18 cellular contexts compared by ENCODE assay signal in the genomic region with DNA sequence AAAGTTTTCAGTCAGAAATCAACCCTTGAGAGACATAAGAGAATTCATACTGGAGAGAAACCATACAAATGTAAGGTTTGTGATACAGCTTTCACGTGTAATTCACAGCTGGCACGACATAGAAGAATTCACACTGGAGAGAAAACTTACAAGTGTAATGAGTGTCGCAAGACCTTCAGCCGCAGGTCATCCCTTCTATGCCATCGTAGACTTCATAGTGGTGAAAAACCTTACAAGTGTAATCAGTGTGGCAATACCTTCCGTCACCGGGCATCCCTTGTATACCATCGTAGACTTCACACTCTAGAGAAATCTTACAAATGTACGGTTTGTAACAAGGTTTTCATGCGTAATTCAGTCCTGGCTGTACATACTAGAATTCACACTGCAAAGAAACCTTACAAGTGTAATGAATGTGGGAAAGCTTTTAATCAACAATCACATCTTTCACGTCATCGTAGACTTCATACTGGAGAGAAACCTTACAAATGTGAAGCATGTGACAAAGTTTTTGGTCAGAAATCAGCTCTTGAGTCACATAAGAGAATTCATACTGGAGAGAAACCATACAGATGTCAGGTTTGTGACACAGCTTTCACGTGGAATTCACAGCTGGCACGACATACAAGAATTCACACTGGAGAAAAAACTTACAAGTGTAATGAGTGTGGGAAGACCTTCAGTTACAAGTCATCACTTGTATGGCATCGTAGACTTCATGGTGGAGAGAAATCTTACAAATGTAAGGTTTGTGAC. TPM values are rescaled to one million over a fixed set of nuclear protein-coding genes. Genes with fewer than 3 reads are reported as not detected.
DNase-seq lines count a peak whose midpoint lies in the region; ATAC-seq lines count a peak whose summit lies in the region.
"Had no signal": no experiment of that assay in that cellular context is flagged by ENCODE, and none has a peak within 500 bp of the region (broad histone marks: within the 10 kb centered on the region; RNA-seq: fewer than 3 reads in every experiment).

No MANE protein-coding gene starts in this region.

- H4K20me1 ChIP-seq in BLaER1: no peaks in the 10 kb centered on the region

- H3K27me3 ChIP-seq in BLaER1 (no peaks in the 10 kb centered on the region), adipocyte (replicated peaks; ENCODE audit: control insufficient read depth, insufficient read depth, low read length) (no peaks in the 10 kb centered on the region), iPS-20b (ENCODE audit: insufficient read depth, low read length) (no peaks in the 10 kb centered on the region), trophoblast cell (ENCODE audit: insufficient read depth, low read length) (no peaks in the 10 kb centered on the region)
- H3K27me3 ChIP-seq in CD8-positive, alpha-beta memory T cell (ENCODE audit: insufficient read depth, low read length, poor library complexity, severe bottlenecking): no peaks in the 10 kb centered on the region

- H3K36me3 ChIP-seq in BLaER1 (peaks cover 100% of the 10 kb centered on the region), adipocyte (ENCODE audit: control insufficient read depth, insufficient read depth, low read length, severe bottlenecking) (peaks cover 87% of the 10 kb centered on the region), iPS-20b (ENCODE audit: insufficient read depth, low read depth, low read length) (peaks cover 61% of the 10 kb centered on the region), trophoblast cell (ENCODE audit: control insufficient read depth in 1 of 2, insufficient read depth in 2 of 2, low read length in 2 of 2) (peaks cover 22 to 59% of the 10 kb centered on the region in 2 experiments)
- peaks cover 48% of the 10 kb centered on the region for H3K36me3 ChIP-seq in CD8-positive, alpha-beta memory T cell (ENCODE audit: insufficient read depth, low read length)

- H2AFZ ChIP-seq in trophoblast cell (ENCODE audit: insufficient read depth, low read length, poor library complexity): no peak overlapping the region
- H2AFZ ChIP-seq: GM23338 had no signal

- H2BK120ac ChIP-seq in trophoblast cell (ENCODE audit: insufficient read depth, low read length, poor library complexity): no peak overlapping the region

- H4K8ac ChIP-seq in trophoblast cell (ENCODE audit: low read depth, low read length): no peak overlapping the region

- H3K4me3 Mint-ChIP-seq in CD8-positive, alpha-beta memory T cell: no peak overlapping the region
- H3K4me3 Mint-ChIP-seq: GM23338 had no signal

- no peak overlapping the region for H3K23ac ChIP-seq in trophoblast cell (ENCODE audit: low read length)

- no peak overlapping the region for H3K14ac ChIP-seq in trophoblast cell (ENCODE audit: low read length)

- no peak for ATAC-seq in GM18873 (IDR thresholded peaks at IDR 0.05; ENCODE audit: low FRiP score, unreplicated experiment)
- ATAC-seq: A549, GM23338 had no signal

- H3K27ac ChIP-seq in BLaER1: no peak overlapping the region
- H3K27ac ChIP-seq in CD8-positive, alpha-beta memory T cell (ENCODE audit: low read depth, low read length): no peak overlapping the region
- no peak overlapping the region for H3K27ac ChIP-seq in iPS-20b (ENCODE audit: low read length)
- no peak overlapping the region for H3K27ac ChIP-seq in trophoblast cell (ENCODE audit: low read depth, low read length)
- H3K27ac ChIP-seq: A549, C4-2B had no signal

- H3K79me2 ChIP-seq in trophoblast cell (ENCODE audit: control insufficient read depth, insufficient read depth, low read length, poor library complexity): no peaks in the 10 kb centered on the region

- peaks cover 48 to 83% (median 79%) of the 10 kb centered on the region in 3 donors for H3K36me3 Mint-ChIP-seq in CD8-positive, alpha-beta memory T cell

- WGBS in trophoblast cell (ENCODE audit: extremely low coverage, insufficient coverage, insufficient read length): no CpG with 5 or more reads among the region's 15 CpGs

- H3K9ac ChIP-seq in BLaER1 (no peak overlapping the region), adipocyte (ENCODE audit: low read length) (no peak overlapping the region), iPS-20b (ENCODE audit: low read depth, low read length) (no peak overlapping the region), trophoblast cell (ENCODE audit: low read length) (no peak overlapping the region)

- H3K79me1 ChIP-seq in trophoblast cell (ENCODE audit: low read length): no peaks in the 10 kb centered on the region

- H3K4me2 ChIP-seq in BLaER1 (no peak overlapping the region), trophoblast cell (ENCODE audit: low read length) (no peak overlapping the region)
- H3K4me2 ChIP-seq: A549, GM23338 had no signal

- no peak overlapping the region for H3K18ac ChIP-seq in trophoblast cell (ENCODE audit: low read length)

- CTCF ChIA-PET in CD8-positive, alpha-beta memory T cell (lab: Charles Lee): no interaction called here

- no peak overlapping the region for H2BK12ac ChIP-seq in trophoblast cell (ENCODE audit: low read length)

- H4K91ac ChIP-seq in trophoblast cell (ENCODE audit: low read depth, low read length): no peak overlapping the region

- H3K4me1 Mint-ChIP-seq in CD8-positive, alpha-beta memory T cell: peaks cover 0 to 3% (median 0%) of the 10 kb centered on the region in 3 donors

- no peak overlapping the region for H2BK5ac ChIP-seq in trophoblast cell (ENCODE audit: low read depth, low read length, poor library complexity)

- POLR2A ChIA-PET in CD8-positive, alpha-beta memory T cell (lab: Charles Lee): no interaction called here

- H4K12ac ChIP-seq in trophoblast cell (ENCODE audit: low read depth, low read length): no peak overlapping the region

- no peak for DNase-seq in CD8-positive, alpha-beta memory T cell
- DNase-seq in adipocyte (ENCODE audit: low read depth) (no peak), trophoblast cell (no peak), NCI-H2227 treated with DMSO at 0.1 percent for 48 hours (lab: John Stamatoyannopoulos, UW) (no peak)
- DNase-seq in activated CD4-positive, alpha-beta T cell treated with anti-CD3 and anti-CD28 coated beads, Interleukin-2, amount 50 U/mL, for 1 hour: no peak
- DNase-seq: DMS53, Kasumi-1, NCI-H1105 treated with DMSO at 0.1 percent for 48 hours, NCI-H187 treated with DMSO at 0.1 percent for 48 hours, NCI-H446, NCI-H69, RPMI8226 had no signal

- peak overlapping the region; percentile 9; the same call in 1 of the 2 replicates for H3K4me3 ChIP-seq in BLaER1
- H3K4me3 ChIP-seq in CD8-positive, alpha-beta memory T cell (ENCODE audit: low read length): peak overlapping the region; percentile 23
- peak overlapping the region; percentile 73 for H3K4me3 ChIP-seq in adipocyte (ENCODE audit: low read length)
- H3K4me3 ChIP-seq in iPS-20b (ENCODE audit: low read length): 0 out of 2 replicates have a peak overlapping the region, but pooled peaks have one; percentile 20
- H3K4me3 ChIP-seq in trophoblast cell (ENCODE audit: low read depth, low read length): no peak overlapping the region
- H3K4me3 ChIP-seq: A549, GM23338 had no signal

- no peaks in the 10 kb centered on the region for H3K27me3 Mint-ChIP-seq in CD8-positive, alpha-beta memory T cell

- no peaks in the 10 kb centered on the region for H3K4me1 ChIP-seq in BLaER1
- H3K4me1 ChIP-seq in CD8-positive, alpha-beta memory T cell (ENCODE audit: insufficient read depth, low read length): no peaks in the 10 kb centered on the region
- H3K4me1 ChIP-seq in adipocyte (ENCODE audit: control insufficient read depth, insufficient read depth, low read length): no peaks in the 10 kb centered on the region
- H3K4me1 ChIP-seq in iPS-20b (ENCODE audit: insufficient read depth, low read length): peaks cover 4% of the 10 kb centered on the region
- no peaks in the 10 kb centered on the region for H3K4me1 ChIP-seq in trophoblast cell (ENCODE audit: control insufficient read depth in 1 of 2, insufficient read depth in 2 of 2, low read length in 2 of 2)
- H3K4me1 ChIP-seq: A549 had no signal

- no peak overlapping the region for H3K4ac ChIP-seq in trophoblast cell (ENCODE audit: low read depth, low read length)

- no peak overlapping the region for H2AK5ac ChIP-seq in trophoblast cell (ENCODE audit: low read length)

- peaks cover 24 to 88% (median 84%) of the 10 kb centered on the region in 5 donors for H3K9me3 Mint-ChIP-seq in CD8-positive, alpha-beta memory T cell

- no peak overlapping the region for H3K27ac Mint-ChIP-seq in CD8-positive, alpha-beta memory T cell
- H3K27ac Mint-ChIP-seq: GM23338 had no signal

- peaks cover 100% of the 10 kb centered on the region for H3K9me3 ChIP-seq in BLaER1
- peaks cover 56% of the 10 kb centered on the region for H3K9me3 ChIP-seq in CD8-positive, alpha-beta memory T cell (ENCODE audit: low read length)
- H3K9me3 ChIP-seq in adipocyte (ENCODE audit: control insufficient read depth, low read length): peaks cover 96% of the 10 kb centered on the region
- H3K9me3 ChIP-seq in iPS-20b (ENCODE audit: insufficient read depth, low read depth, low read length): peaks cover 50% of the 10 kb centered on the region
- H3K9me3 ChIP-seq in trophoblast cell (ENCODE audit: insufficient read depth, low read depth, low read length): peaks cover 9% of the 10 kb centered on the region

RNA-seq across cellular contexts. Expression of a gene that starts 15.7 kb away (rescaled TPM):
- 10 to 100 TPM; 16.8 to 18.3 TPM for total RNA-seq in CD8-positive, alpha-beta memory T cell
- 17.7 TPM for polyA plus RNA-seq in CD8-positive, alpha-beta memory T cell
- polyA plus RNA-seq in trophoblast cell (2013): 13.8 and 14.2 TPM in 2 replicates

RNA-seq across cellular contexts. Expression of a gene that starts 26.9 kb away (rescaled TPM):
- total RNA-seq in CD8-positive, alpha-beta memory T cell: 10 to 100 TPM; 28.2 to 31.9 TPM
- polyA plus RNA-seq in CD8-positive, alpha-beta memory T cell: 14.4 TPM
- 7.6 and 9.1 TPM in 2 replicates for polyA plus RNA-seq in trophoblast cell (2013)
